ENCODE assay signal across 13 cellular contexts in the genomic region with DNA sequence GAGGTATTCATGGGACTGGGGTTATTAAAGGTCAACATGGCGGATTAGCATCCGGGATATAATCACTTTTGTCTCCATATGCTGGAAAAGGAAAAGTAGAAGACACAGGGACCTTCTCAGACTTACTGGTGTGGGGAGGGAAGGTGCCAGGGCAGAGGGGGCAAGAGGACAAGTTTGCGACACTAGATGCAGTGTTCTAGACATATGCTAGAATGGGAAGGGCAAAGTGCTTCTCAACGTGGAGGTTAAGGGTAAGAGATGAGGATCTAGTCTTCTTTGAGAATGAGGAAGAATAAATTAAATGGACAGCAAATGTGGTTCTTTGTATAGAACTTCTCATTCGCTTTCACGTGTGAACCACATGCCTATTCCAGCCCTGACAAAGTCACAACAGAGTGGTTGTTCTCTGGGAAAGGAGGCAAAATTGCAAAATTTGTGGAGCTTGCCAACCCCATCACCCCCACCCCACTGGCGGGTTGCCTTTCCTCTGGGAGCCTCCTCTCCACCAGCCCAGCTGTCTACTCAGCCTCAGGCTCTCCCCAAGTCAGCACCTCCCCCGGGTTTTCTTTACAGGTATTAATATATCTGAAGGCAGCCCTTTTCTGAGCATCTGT. TPM values are rescaled to one million over a fixed set of nuclear protein-coding genes. Genes with fewer than 3 reads are reported as not detected.
A peak's percentile ranks its signal among the peaks of the same experiment; 100 is the strongest.
DNase-seq lines count a peak whose midpoint lies in the region; ATAC-seq, FAIRE-seq and TF ChIP-seq lines count a peak whose summit lies in the region.
"Had no signal": no experiment of that assay in that cellular context is flagged by ENCODE, and none has a peak within 500 bp of the region (broad histone marks: within the 10 kb centered on the region; RNA-seq: fewer than 3 reads in every experiment).

No MANE protein-coding gene starts in this region.

- H3K27me3 ChIP-seq in BLaER1 (no peaks in the 10 kb centered on the region), HCT116 (ENCODE audit: insufficient read depth, low read length) (no peaks in the 10 kb centered on the region)

- H3K4me1 Mint-ChIP-seq in brain (peaks cover 30% of the 10 kb centered on the region), nephron (peaks cover 27% of the 10 kb centered on the region)

- H4K20me1 ChIP-seq in BLaER1 = peaks cover 5% of the 10 kb centered on the region; the same call in 1 of the 2 replicates
- H4K20me1 ChIP-seq in HCT116 (ENCODE audit: insufficient read depth) = no peaks in the 10 kb centered on the region

- H3K27ac Mint-ChIP-seq in brain (peak overlapping the region in 3 of 5 experiments; percentile 12 to 89 (median 66)), nephron (peak overlapping the region in 1 of 3 experiments; percentile 91)

- POLR2A ChIA-PET in HCT116 (lab: Charles Lee) = no interaction called here

- no TSS peak for BruUV-seq in HCT116 (replicated peaks; lab: Mats Ljungman, UMichigan)

- RAD21 ChIA-PET in HCT116 (lab: Charles Lee; ENCODE audit: low non-redundant PET in 1 of 2, low total read pairs in 2 of 2, uncharacterized antibody in 2 of 2, unreplicated experiment in 2 of 2) = no interaction called here

- CTCF ChIA-PET in HCT116 (lab: Charles Lee) = no interaction called here

- intact Hi-C loops in HCT116 (cut with micrococcal nuclease) = no loop called here

- peak overlapping the region; percentile 88 for H3K4me2 ChIP-seq in BLaER1
- H3K4me2 ChIP-seq in HCT116 (ENCODE audit: low read length) = peak overlapping the region; percentile 97

- no peak for TF ChIP-seq POLR2A in HCT116 (IDR thresholded peaks at IDR 0.05; ENCODE audit: borderline replicate concordance, extremely low read depth, insufficient read depth, insufficient read length)

- H2AFZ ChIP-seq in HCT116 (ENCODE audit: low read depth, low read length, poor library complexity, severe bottlenecking) = no peak overlapping the region

- H3K27me3 Mint-ChIP-seq in brain = peaks cover 28% of the 10 kb centered on the region
- H3K27me3 Mint-ChIP-seq in nephron (ENCODE audit: low read depth) = peaks cover 4% of the 10 kb centered on the region

- ATAC-seq in HCT116 (no peak), HG03354 (IDR thresholded peaks at IDR 0.05; ENCODE audit: poor library complexity, severe bottlenecking, unreplicated experiment) (no peak), HG02938 (IDR thresholded peaks at IDR 0.05; ENCODE audit: unreplicated experiment) (no peak)
- ATAC-seq: esophagus mucosa had no signal

- DNase-seq in HCT116 (ENCODE audit: low read depth, low spot score) (no peak), HTR-8/SVneo (ENCODE audit: insufficient read length, low spot score) (no peak), NCI-H2107 treated with DMSO at 0.1 percent for 48 hours (lab: John Stamatoyannopoulos, UW; ENCODE audit: unreplicated experiment) (no peak)
- DNase-seq: activated CD4-positive, alpha-beta T cell treated with anti-CD3 and anti-CD28 coated beads for 1 hour; DMS79; kidney; NCI-H1105 treated with DMSO at 0.1 percent for 48 hours had no signal

- H3K9me3 Mint-ChIP-seq in brain (peaks cover 0 to 2% (median 0%) of the 10 kb centered on the region in 5 experiments), nephron (no peaks in the 10 kb centered on the region)

- H3K4me1 ChIP-seq in BLaER1 (peaks cover 18% of the 10 kb centered on the region), HCT116 (ENCODE audit: control insufficient read depth in 1 of 2, insufficient read depth in 2 of 2, low read length in 2 of 2) (peaks cover 10 to 25% of the 10 kb centered on the region in 2 experiments; a peak in 3 of 4 replicates)

- no peaks in the 10 kb centered on the region for H3K36me3 Mint-ChIP-seq in brain
- H3K36me3 Mint-ChIP-seq in nephron (ENCODE audit: low read depth) = no peaks in the 10 kb centered on the region

- H3K9me2 ChIP-seq in HCT116 (ENCODE audit: insufficient read depth) = no peaks in the 10 kb centered on the region

- TF ChIP-seq RAD21 in HCT116 (IDR thresholded peaks at IDR 0.05; ENCODE audit: low read depth) = no peak

- H3K79me2 ChIP-seq in HCT116 (ENCODE audit: insufficient read depth, low read length) = peaks cover 30% of the 10 kb centered on the region

- H3K9ac ChIP-seq in BLaER1 (no peak overlapping the region), HCT116 (ENCODE audit: low read length) (no peak overlapping the region)

- H3K4me3 ChIP-seq in BLaER1 = no peak overlapping the region
- H3K4me3 ChIP-seq in HCT116 (replicated peaks in 1 of 2; ENCODE audit: low read depth in 1 of 2, low read length in 2 of 2) = no peak overlapping the region

- 0 out of 2 replicates have a peak, but pooled peaks cover 4% of the 10 kb centered on the region for H3K36me3 ChIP-seq in BLaER1
- H3K36me3 ChIP-seq in HCT116 (ENCODE audit: control insufficient read depth in 1 of 2, insufficient read depth in 2 of 2, low read length in 2 of 2) = 0 out of 4 replicates have a peak, but pooled peaks cover 2 to 7% of the 10 kb centered on the region in 2 experiments

- H3K9me3 ChIP-seq in BLaER1 = no peaks in the 10 kb centered on the region
- H3K9me3 ChIP-seq in HCT116 (ENCODE audit: control insufficient read depth in 1 of 2, insufficient read depth in 1 of 2, low read depth in 1 of 2, low read length in 2 of 2) = no peaks in the 10 kb centered on the region

- H3K27ac ChIP-seq in BLaER1 (no peak overlapping the region), HCT116 (ENCODE audit: low read depth, low read length) (no peak overlapping the region)

- TF ChIP-seq CTCF in HCT116 (IDR thresholded peaks at IDR 0.05 in 2 of 3, conservative IDR thresholded peaks at IDR 0.05 in 1 of 3; ENCODE audit: borderline replicate concordance in 1 of 3, insufficient read depth in 1 of 3, low read depth in 2 of 3, low read length in 2 of 3) (no peak), brain (conservative IDR thresholded peaks at IDR 0.05) (no peak), nephron (IDR thresholded peaks at IDR 0.05; ENCODE audit: unreplicated experiment in 3 of 3) (no peak)

- no peak for FAIRE-seq in HTR-8/SVneo (lab: Jason Lieb, UNC)
- FAIRE-seq: kidney had no signal

- H3K4me3 Mint-ChIP-seq in brain (peak overlapping the region; percentile 87 to 92 (median 89)), nephron (peak overlapping the region; percentile 44 to 94 (median 94))

TF ChIP-seq in HCT116, 20 proteins besides CTCF, POLR2A, EP300 and RAD21:
- no peak for TF ChIP-seq FOSL1 (IDR thresholded peaks at IDR 0.05; ENCODE audit: low read depth)
- no peak for TF ChIP-seq ELF1 (IDR thresholded peaks at IDR 0.05; ENCODE audit: borderline replicate concordance, low read depth)
- no peak for TF ChIP-seq ZNF274 (IDR thresholded peaks at IDR 0.05; ENCODE audit: low read depth, low read length)
TF ChIP-seq in HCT116: peak in this region for 0.

RNA-seq across cellular contexts. Expression of a gene that starts 1.4 kb away (rescaled TPM):
- 186 TPM for total RNA-seq in HCT116 (2021; ENCODE audit: unreplicated experiment)
- polyA plus RNA-seq in HCT116 (2012) = 191 and 200 TPM in 2 replicates
- polyA plus RNA-seq in brain (ENCODE audit: insufficient read depth, low read depth, low replicate concordance) = 268 TPM
